In genomic region chr18:58507881-58508280, GRCh38 we compare ENCODE assay signal across 24 cellular contexts.
"Had no signal": no experiment of that assay in that cellular context is flagged by ENCODE, and none has a peak within 500 bp of the region (broad histone marks: within the 10 kb centered on the region; RNA-seq: fewer than 3 reads in every experiment).

No MANE protein-coding gene starts in this region.

- H3K9me3 ChIP-seq: heart right ventricle, left lung, lower lobe of right lung, ovary, prostate gland, right lobe of liver, testis, tibial nerve had no signal

- H3K4me2 ChIP-seq: neural progenitor cell had no signal

- ATAC-seq: heart right ventricle; left lung; lower lobe of right lung; natural killer cell treated with Interleukin-12 subunit alpha and Interleukin-12 subunit beta and Interleukin-15 and Interleukin-18, amount 100 ng/mL, for 72 hours; right lobe of liver; stimulated activated naive B cell treated with anti-CD40 and anti-IgM and Interleukin-4, amounts not matched to agents 10 μg/mL and 1 μg/mL and 100 μg/mL, for 72 hours; stimulated activated naive CD8-positive, alpha-beta T cell treated with anti-CD3 and anti-CD28 coated beads, Interleukin-15, amount 100 ng/mL, for 72 hours had no signal

- H3K27ac Mint-ChIP-seq: endodermal cell; memory B cell; mesothelial cell of epicardium; natural killer cell treated with Interleukin-12 subunit alpha and Interleukin-12 subunit beta and Interleukin-15 and Interleukin-18, amount 100 ng/mL, for 72 hours; neural progenitor cell; stimulated activated naive B cell treated with anti-CD40 and anti-IgM and Interleukin-4, amounts not matched to agents 10 μg/mL and 1 μg/mL and 100 μg/mL, for 72 hours; stimulated activated naive CD8-positive, alpha-beta T cell treated with anti-CD3 and anti-CD28 coated beads, Interleukin-15, amount 100 ng/mL, for 72 hours had no signal

- H3K9me3 Mint-ChIP-seq: memory B cell; mesothelial cell of epicardium; natural killer cell treated with Interleukin-12 subunit alpha and Interleukin-12 subunit beta and Interleukin-15 and Interleukin-18, amount 100 ng/mL, for 72 hours; stimulated activated naive CD8-positive, alpha-beta T cell treated with anti-CD3 and anti-CD28 coated beads, Interleukin-15, amount 100 ng/mL, for 72 hours had no signal

- H3K36me3 ChIP-seq: left lung, lower lobe of right lung, neural progenitor cell, ovary, prostate gland, right lobe of liver, spleen, tibial nerve had no signal

- H3K27me3 Mint-ChIP-seq: stimulated activated naive CD8-positive, alpha-beta T cell treated with anti-CD3 and anti-CD28 coated beads, Interleukin-15, amount 100 ng/mL, for 72 hours had no signal

- H2AFZ ChIP-seq: neural progenitor cell had no signal

- DNase-seq: effector CD4-positive, alpha-beta T cell; endodermal cell; heart right ventricle; hypothalamus; islet precursor cell; left lung; lower lobe of right lung; nucleus accumbens; ovary; right lobe of liver; spleen; stimulated activated CD4-positive, alpha-beta T cell treated with anti-CD3 and anti-CD28 coated beads, Interleukin-15, amount 100 ng/mL, for 24 hours; stimulated activated CD4-positive, alpha-beta T cell treated with anti-CD3 and anti-CD28 coated beads, Interleukin-1b, Interleukin-23, amount 100 ng/mL, for 48 hours; stimulated activated CD4-positive, alpha-beta T cell treated with anti-CD3 and anti-CD28 coated beads, Interleukin-4, amount 100 ng/mL, for 24 hours; stimulated activated naive B cell treated with anti-CD40 and anti-IgM and Interleukin-4, amounts not matched to agents 10 μg/mL and 1 μg/mL and 100 μg/mL, for 72 hours; stimulated activated naive CD8-positive, alpha-beta T cell treated with anti-CD3 and anti-CD28 coated beads, Interleukin-15, amount 100 ng/mL, for 72 hours; testis had no signal

- H3K4me3 Mint-ChIP-seq: endodermal cell; memory B cell; mesothelial cell of epicardium; natural killer cell treated with Interleukin-12 subunit alpha and Interleukin-12 subunit beta and Interleukin-15 and Interleukin-18, amount 100 ng/mL, for 72 hours; neural progenitor cell; stimulated activated naive B cell treated with anti-CD40 and anti-IgM and Interleukin-4, amounts not matched to agents 10 μg/mL and 1 μg/mL and 100 μg/mL, for 72 hours; stimulated activated naive CD8-positive, alpha-beta T cell treated with anti-CD3 and anti-CD28 coated beads, Interleukin-15, amount 100 ng/mL, for 72 hours had no signal

- H3K4me3 ChIP-seq: coronary artery, heart right ventricle, left lung, lower lobe of right lung, neural progenitor cell, ovary, prostate gland, right lobe of liver, spleen, testis, tibial nerve had no signal

- H3K27ac ChIP-seq: coronary artery, heart right ventricle, left lung, lower lobe of right lung, neural progenitor cell, ovary, prostate gland, right lobe of liver, spleen, testis, tibial nerve had no signal

- H3K27me3 ChIP-seq: heart right ventricle, left lung, neural progenitor cell, ovary, right lobe of liver, testis, tibial nerve had no signal

- H3K36me3 Mint-ChIP-seq: memory B cell; natural killer cell treated with Interleukin-12 subunit alpha and Interleukin-12 subunit beta and Interleukin-15 and Interleukin-18, amount 100 ng/mL, for 72 hours; neural progenitor cell; stimulated activated naive B cell treated with anti-CD40 and anti-IgM and Interleukin-4, amounts not matched to agents 10 μg/mL and 1 μg/mL and 100 μg/mL, for 72 hours had no signal

- H3K4me1 ChIP-seq: heart right ventricle, left lung, lower lobe of right lung, prostate gland, right lobe of liver, testis, tibial nerve had no signal

- H3K9ac ChIP-seq: neural progenitor cell had no signal
